In genomic region chr21:37993071-37993470, GRCh38 we compare ENCODE assay signal across 8 cellular contexts.
"Had no signal": no experiment of that assay in that cellular context is flagged by ENCODE, and none has a peak within 500 bp of the region (broad histone marks: within the 10 kb centered on the region; RNA-seq: fewer than 3 reads in every experiment).

No MANE protein-coding gene starts in this region.

- H3K4me3 ChIP-seq: GM12878 had no signal

- DNase-seq: GDM1, GF-D8 had no signal

- ATAC-seq: GM12878 had no signal

- FAIRE-seq: G401.6, GM12878, GM12891, GM12892, GM18507, GM19239 had no signal
